ENCODE assay signal across 17 cellular contexts in the genomic region with DNA sequence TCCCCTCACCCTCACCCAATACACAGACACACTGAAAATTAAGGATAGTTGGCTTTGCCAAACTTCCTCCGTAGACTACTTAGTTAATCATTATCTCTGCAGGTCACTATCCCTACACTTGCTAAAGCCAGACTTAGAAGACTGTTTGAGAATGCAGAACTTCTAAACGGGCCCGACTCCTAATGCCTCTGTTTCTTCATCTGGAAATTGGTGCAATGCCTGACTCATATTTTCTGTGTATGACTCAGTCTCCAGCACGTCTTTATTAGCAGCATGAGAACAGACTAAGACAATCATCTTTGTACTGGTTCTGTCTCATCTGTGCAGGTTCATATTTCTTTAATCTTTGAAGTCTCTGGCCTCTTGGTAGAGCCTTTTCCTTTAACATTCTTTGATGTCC.
"Had no signal": no experiment of that assay in that cellular context is flagged by ENCODE, and none has a peak within 500 bp of the region (broad histone marks: within the 10 kb centered on the region; RNA-seq: fewer than 3 reads in every experiment).

No MANE protein-coding gene starts in this region.

- H3K36me3 ChIP-seq: ascending aorta, left lung, upper lobe of left lung had no signal

- H3K27me3 ChIP-seq: ascending aorta, left lung, upper lobe of left lung had no signal

- H3K9me3 Mint-ChIP-seq: activated CD8-positive, alpha-beta T cell treated with anti-CD3 and anti-CD28 coated beads for 36 hours had no signal

- H3K27me3 Mint-ChIP-seq: activated CD8-positive, alpha-beta T cell treated with anti-CD3 and anti-CD28 coated beads for 36 hours; central memory CD8-positive, alpha-beta T cell; effector memory CD8-positive, alpha-beta T cell; memory B cell; progenitor cell of endocrine pancreas; stimulated activated naive CD8-positive, alpha-beta T cell treated with anti-CD3 and anti-CD28 coated beads, Interleukin-15, Interleukin-2, amounts not matched to agents 100 ng/mL and 50 ng/mL, for 24 hours had no signal

- H3K4me1 Mint-ChIP-seq: central memory CD8-positive, alpha-beta T cell; immature natural killer cell; memory B cell; nephron had no signal

- H3K4me3 ChIP-seq: ascending aorta, left lung, upper lobe of left lung had no signal

- H3K36me3 Mint-ChIP-seq: immature natural killer cell, memory B cell had no signal

- H3K4me1 ChIP-seq: ascending aorta, left lung, upper lobe of left lung had no signal

- H3K4me3 Mint-ChIP-seq: activated CD8-positive, alpha-beta T cell treated with anti-CD3 and anti-CD28 coated beads for 36 hours; central memory CD8-positive, alpha-beta T cell; effector memory CD8-positive, alpha-beta T cell; immature natural killer cell; memory B cell; nephron; stimulated activated naive CD8-positive, alpha-beta T cell treated with anti-CD3 and anti-CD28 coated beads, Interleukin-15, Interleukin-2, amounts not matched to agents 100 ng/mL and 50 ng/mL, for 24 hours had no signal

- H3K27ac Mint-ChIP-seq: activated CD8-positive, alpha-beta T cell treated with anti-CD3 and anti-CD28 coated beads for 36 hours; effector memory CD8-positive, alpha-beta T cell; immature natural killer cell; memory B cell; nephron; progenitor cell of endocrine pancreas; stimulated activated naive CD8-positive, alpha-beta T cell treated with anti-CD3 and anti-CD28 coated beads, Interleukin-15, Interleukin-2, amounts not matched to agents 100 ng/mL and 50 ng/mL, for 24 hours had no signal

- H3K27ac ChIP-seq: ascending aorta, left lung, upper lobe of left lung had no signal

- H3K9me3 ChIP-seq: ascending aorta, left lung, upper lobe of left lung had no signal

- DNase-seq: activated CD8-positive, alpha-beta memory T cell treated with anti-CD3 and anti-CD28 coated beads, Interleukin-2, amount 50 U/mL, for 4 hours; activated CD8-positive, alpha-beta T cell treated with anti-CD3 and anti-CD28 coated beads for 36 hours; effector memory CD8-positive, alpha-beta T cell; glutamatergic neuron; immature natural killer cell; left lung; occipital lobe; stimulated activated CD4-positive, alpha-beta T cell treated with anti-CD3 and anti-CD28 coated beads, Interleukin-2, amount 100 ng/mL, for 48 hours; SW 1271; T-helper 9 cell; upper lobe of left lung had no signal
